In genomic region chr20:59032713-59033059, GRCh38 we compare ENCODE assay signal across 8 cellular contexts. TPM values are rescaled to one million over a fixed set of nuclear protein-coding genes. Genes with fewer than 3 reads are reported as not detected.
DNase-seq lines count a peak whose midpoint lies in the region; ATAC-seq and TF ChIP-seq lines count a peak whose summit lies in the region.

No MANE protein-coding gene starts in this region.

- intact Hi-C loops in OCI-LY7 (cut with micrococcal nuclease; ENCODE audit: unreplicated experiment), result loop anchor here (1.0 to 5.0 kb wide), 3 partner anchors 25 to 140 kb away; partner anchors contain the start of gene CTSZ

- H2BK15ac ChIP-seq in H9 (ENCODE audit: low read depth, low read length), result no peak overlapping the region

- CTCF ChIA-PET in OCI-LY7 (lab: Charles Lee; ENCODE audit: unreplicated experiment), result no interaction called here

- WGBS in H9 (ENCODE audit: extremely low coverage, insufficient read length, low lambda C conversion rate), result no CpG with 5 or more reads among the region's 13 CpGs

- H4K91ac ChIP-seq in H9 (ENCODE audit: insufficient read length, low read depth, low read length), result no peak overlapping the region

- H3T11ph ChIP-seq in H9 (ENCODE audit: low read length), result no peak overlapping the region

- peak overlapping the region; percentile 84 to 93 for H3K4me3 Mint-ChIP-seq in H9
- H3K4me3 Mint-ChIP-seq in natural killer cell treated with Interleukin-12 subunit alpha and Interleukin-12 subunit beta and Interleukin-15 and Interleukin-18, amount 100 ng/mL, for 72 hours, result peak overlapping the region; percentile 92

- no peak; the same call in 1 of the 2 replicates for TF ChIP-seq CTCF in C4-2B (conservative IDR thresholded peaks at IDR 0.05)
- TF ChIP-seq CTCF in H9 (conservative IDR thresholded peaks at IDR 0.05), result peak; percentile 33; the same call in 2 of the 3 replicates
- peak; percentile 56 for TF ChIP-seq CTCF in OCI-LY7 (conservative IDR thresholded peaks at IDR 0.05; ENCODE audit: low read length)

- POLR2A ChIA-PET in OCI-LY7 (lab: Charles Lee), result interaction anchor here (0.6 to 4.3 kb wide), 9 partner anchors 9 to 51 kb away, joined by 3 to 32 read pairs (median 8); partner anchors contain the start of genes PRELID3B and TUBB1

- peaks cover 8% of the 10 kb centered on the region for H3K23me2 ChIP-seq in H9 (ENCODE audit: insufficient read length, low read depth, low read length, poor library complexity, severe bottlenecking)

- H3K36me3 Mint-ChIP-seq in H9 (ENCODE audit: insufficient read depth in 1 of 3, low read depth in 3 of 3), result peaks cover 36 to 73% (median 71%) of the 10 kb centered on the region in 3 experiments
- peaks cover 51% of the 10 kb centered on the region for H3K36me3 Mint-ChIP-seq in natural killer cell treated with Interleukin-12 subunit alpha and Interleukin-12 subunit beta and Interleukin-15 and Interleukin-18, amount 100 ng/mL, for 72 hours

- H3K36me3 ChIP-seq in OCI-LY7 (ENCODE audit: insufficient read depth, low read length), result peaks cover 87% of the 10 kb centered on the region
- H3K36me3 ChIP-seq in effector memory CD4-positive, alpha-beta T cell (ENCODE audit: control insufficient read depth, insufficient read depth, low read length), result peaks cover 41% of the 10 kb centered on the region

- no peak overlapping the region for H3K4ac ChIP-seq in H9 (ENCODE audit: low read depth, low read length)

- H3K23ac ChIP-seq in H9 (ENCODE audit: insufficient read length, low read depth, low read length), result no peak overlapping the region

- H2BK5ac ChIP-seq in H9 (ENCODE audit: insufficient read length, low read length), result no peak overlapping the region

- H2AFZ ChIP-seq in H9 (ENCODE audit: low read length) (no peak overlapping the region), OCI-LY7 (ENCODE audit: low read length) (no peak overlapping the region; the same call in 1 of the 2 replicates)

- H3K4me1 Mint-ChIP-seq in H9, result peaks cover 16 to 20% of the 10 kb centered on the region in 2 experiments
- peaks cover 37 to 65% of the 10 kb centered on the region in 2 donors for H3K4me1 Mint-ChIP-seq in natural killer cell treated with Interleukin-12 subunit alpha and Interleukin-12 subunit beta and Interleukin-15 and Interleukin-18, amount 100 ng/mL, for 72 hours (ENCODE audit: low read depth in 2 of 2)

- no peaks in the 10 kb centered on the region for H3K9me2 ChIP-seq in OCI-LY7 (ENCODE audit: insufficient read depth, low read length)

- no peak overlapping the region for H3K18ac ChIP-seq in H9 (ENCODE audit: insufficient read length, low read depth, low read length)

- H3K9me3 Mint-ChIP-seq in H9, result no peaks in the 10 kb centered on the region
- no peaks in the 10 kb centered on the region for H3K9me3 Mint-ChIP-seq in natural killer cell treated with Interleukin-12 subunit alpha and Interleukin-12 subunit beta and Interleukin-15 and Interleukin-18, amount 100 ng/mL, for 72 hours

- no peak for ATAC-seq in natural killer cell treated with Interleukin-12 subunit alpha and Interleukin-12 subunit beta and Interleukin-15 and Interleukin-18, amount 100 ng/mL, for 72 hours
- no peak for ATAC-seq in GM19328 (IDR thresholded peaks at IDR 0.05; ENCODE audit: unreplicated experiment)

- DNase-seq in H9 (no peak), OCI-LY7 (ENCODE audit: low spot score) (no peak), NOMO-1 (lab: John Stamatoyannopoulos, UW; ENCODE audit: unreplicated experiment in 2 of 2) (no peak)
- no peak for DNase-seq in effector memory CD4-positive, alpha-beta T cell
- no peak for DNase-seq in natural killer cell treated with Interleukin-12 subunit alpha and Interleukin-12 subunit beta and Interleukin-15 and Interleukin-18, amount 100 ng/mL, for 72 hours (ENCODE audit: low spot score)
- no peak for DNase-seq in activated CD4-positive, alpha-beta T cell treated with anti-CD3 and anti-CD28 coated beads, Interleukin-2, amount 50 U/mL, for 1 hour

- no peaks in the 10 kb centered on the region for H3K27me3 ChIP-seq in H9 (ENCODE audit: insufficient read depth, low read length)
- H3K27me3 ChIP-seq in effector memory CD4-positive, alpha-beta T cell (replicated peaks; ENCODE audit: control insufficient read depth, insufficient read depth, low read length, poor library complexity, severe bottlenecking), result no peaks in the 10 kb centered on the region

- H2BK20ac ChIP-seq in H9 (ENCODE audit: low read depth, low read length, poor library complexity, severe bottlenecking), result no peak overlapping the region

- peak overlapping the region; percentile 70 to 96 (median 88); a peak in 6 of 7 replicates for H3K27ac Mint-ChIP-seq in H9
- peak overlapping the region; percentile 84 to 89 for H3K27ac Mint-ChIP-seq in natural killer cell treated with Interleukin-12 subunit alpha and Interleukin-12 subunit beta and Interleukin-15 and Interleukin-18, amount 100 ng/mL, for 72 hours

- H3K56ac ChIP-seq in H9 (ENCODE audit: insufficient read length, low read depth, low read length), result no peak overlapping the region

- H3K27me3 Mint-ChIP-seq in H9 (ENCODE audit: low read depth), result peaks cover 24% of the 10 kb centered on the region
- H3K27me3 Mint-ChIP-seq in natural killer cell treated with Interleukin-12 subunit alpha and Interleukin-12 subunit beta and Interleukin-15 and Interleukin-18, amount 100 ng/mL, for 72 hours, result no peaks in the 10 kb centered on the region

- H3K27ac ChIP-seq in C4-2B (peak overlapping the region; percentile 99), H9 (ENCODE audit: insufficient read length, low read depth, low read length) (no peak overlapping the region), OCI-LY7 (ENCODE audit: low read depth, low read length, poor library complexity, severe bottlenecking) (peak overlapping the region; percentile 72)
- peak overlapping the region; percentile 84 for H3K27ac ChIP-seq in effector memory CD4-positive, alpha-beta T cell (ENCODE audit: insufficient read depth, low read length, poor library complexity, severe bottlenecking)

- no peak overlapping the region for H2AK5ac ChIP-seq in H9 (ENCODE audit: insufficient read length, low read length)

- H2BK120ac ChIP-seq in H9 (ENCODE audit: low read depth, low read length, poor library complexity, severe bottlenecking), result no peak overlapping the region

- H3K4me2 ChIP-seq in H9 (ENCODE audit: insufficient read depth, insufficient read length, low read length) (peak overlapping the region; percentile 58), OCI-LY7 (ENCODE audit: low read length) (peak overlapping the region; percentile 73)

- no peaks in the 10 kb centered on the region for H4K20me1 ChIP-seq in H9 (ENCODE audit: control insufficient read depth, insufficient read depth, insufficient read length)
- H4K20me1 ChIP-seq in OCI-LY7 (ENCODE audit: insufficient read depth, low read length), result peaks cover 35% of the 10 kb centered on the region

- no peak overlapping the region for H4K8ac ChIP-seq in H9 (replicated peaks; ENCODE audit: insufficient read length, low read depth, low read length)

- H4K5ac ChIP-seq in H9 (ENCODE audit: insufficient read length, low read depth, low read length), result no peak overlapping the region

- peak overlapping the region; percentile 76 for H3K4me3 ChIP-seq in OCI-LY7 (ENCODE audit: low read depth, low read length, poor library complexity, severe bottlenecking)
- H3K4me3 ChIP-seq in effector memory CD4-positive, alpha-beta T cell (ENCODE audit: insufficient read depth, low read depth, low read length, poor library complexity, severe bottlenecking), result peak overlapping the region; percentile 87

- no peaks in the 10 kb centered on the region for H3K79me1 ChIP-seq in H9 (ENCODE audit: insufficient read depth, low read depth, low read length, poor library complexity, severe bottlenecking)

- H3K4me1 ChIP-seq in H9 (ENCODE audit: insufficient read depth, low read length) (peaks cover 3% of the 10 kb centered on the region), OCI-LY7 (ENCODE audit: insufficient read depth, low read length, poor library complexity, severe bottlenecking) (peaks cover 49% of the 10 kb centered on the region)
- H3K4me1 ChIP-seq in effector memory CD4-positive, alpha-beta T cell (ENCODE audit: control insufficient read depth, insufficient read depth, low read length, poor library complexity, severe bottlenecking), result peaks cover 24% of the 10 kb centered on the region

- H3K14ac ChIP-seq in H9 (ENCODE audit: insufficient read depth, low read length), result no peak overlapping the region

- no peak overlapping the region for H3K9ac ChIP-seq in H9 (ENCODE audit: extremely low read depth, insufficient read length, low read length)

- H2BK12ac ChIP-seq in H9 (ENCODE audit: insufficient read length, low read depth, low read length), result no peak overlapping the region

- peaks cover 4% of the 10 kb centered on the region; the same call in 1 of the 2 replicates for H3K79me2 ChIP-seq in H9 (ENCODE audit: insufficient read depth, low read length)
- H3K79me2 ChIP-seq in OCI-LY7 (ENCODE audit: insufficient read depth, low read depth, low read length), result peaks cover 64% of the 10 kb centered on the region

- H3K9me3 ChIP-seq in H9 (ENCODE audit: control insufficient read depth, low read depth, low read length) (no peaks in the 10 kb centered on the region), OCI-LY7 (ENCODE audit: low read length) (no peaks in the 10 kb centered on the region)
- H3K9me3 ChIP-seq in effector memory CD4-positive, alpha-beta T cell (ENCODE audit: control insufficient read depth, low read length), result no peaks in the 10 kb centered on the region

- TSS peak; percentile 98 for BruUV-seq in OCI-LY7 (replicated peaks; lab: Mats Ljungman, UMichigan)

RNA-seq across cellular contexts. Expression of gene ATP5F1E, which starts 0.6 kb away (rescaled TPM):
- total RNA-seq in H9 (2021) (47.4 and 52.7 TPM in 2 replicates), OCI-LY7 (2022) (65.4 and 67.2 TPM in 2 replicates)
- total RNA-seq in OCI-LY7 (2014; rRNA removed; shearing (Covaris generic)), result 36.7 and 42.4 TPM in 2 replicates
- total RNA-seq in natural killer cell treated with Interleukin-12 subunit alpha and Interleukin-12 subunit beta and Interleukin-15 and Interleukin-18, amount 100 ng/mL, for 72 hours, result 10 to 100 TPM; 62.2 to 72.3 TPM

RNA-seq across cellular contexts. Expression of gene PRELID3B, which starts 9.9 kb away (rescaled TPM):
- total RNA-seq in H9 (2021), result 52.6 and 56.5 TPM in 2 replicates
- total RNA-seq in OCI-LY7 (2014; rRNA removed; shearing (Covaris generic)), result 77.2 and 99.4 TPM in 2 replicates
- 119 and 122 TPM in 2 replicates for total RNA-seq in OCI-LY7 (2022)
- 10 to 100 TPM; 82.8 to 89.0 TPM for total RNA-seq in natural killer cell treated with Interleukin-12 subunit alpha and Interleukin-12 subunit beta and Interleukin-15 and Interleukin-18, amount 100 ng/mL, for 72 hours

RNA-seq across cellular contexts. Expression of gene TUBB1, which starts 13.5 kb away (rescaled TPM):
- total RNA-seq in H9 (2021) (not detected in 2 replicates), OCI-LY7 (2022) (0.11 and 0.13 TPM in 2 replicates)
- not detected in 2 replicates for total RNA-seq in OCI-LY7 (2014; rRNA removed; shearing (Covaris generic))
- not detected for total RNA-seq in natural killer cell treated with Interleukin-12 subunit alpha and Interleukin-12 subunit beta and Interleukin-15 and Interleukin-18, amount 100 ng/mL, for 72 hours

RNA-seq across cellular contexts. Expression of gene CTSZ, which starts 25.6 kb away (rescaled TPM):
- total RNA-seq in H9 (2021) (35.7 and 37.6 TPM in 2 replicates), OCI-LY7 (2022) (81.5 and 114 TPM in 2 replicates)
- 47.2 and 50.5 TPM in 2 replicates for total RNA-seq in OCI-LY7 (2014; rRNA removed; shearing (Covaris generic))
- total RNA-seq in natural killer cell treated with Interleukin-12 subunit alpha and Interleukin-12 subunit beta and Interleukin-15 and Interleukin-18, amount 100 ng/mL, for 72 hours, result 10 to 100 TPM; 19.2 to 32.8 TPM

RNA-seq across cellular contexts. Expression of gene NELFCD, which starts 51.6 kb away (rescaled TPM):
- 53.5 and 57.8 TPM in 2 replicates for total RNA-seq in H9 (2021)
- total RNA-seq in OCI-LY7 (2014; rRNA removed; shearing (Covaris generic)), result 83.4 and 90.7 TPM in 2 replicates
- 143 and 155 TPM in 2 replicates for total RNA-seq in OCI-LY7 (2022)
- 100 to 1,000 TPM in 1 of 2 donors, 10 to 100 TPM in 1; 89.1 to 106 TPM for total RNA-seq in natural killer cell treated with Interleukin-12 subunit alpha and Interleukin-12 subunit beta and Interleukin-15 and Interleukin-18, amount 100 ng/mL, for 72 hours
